In the genomic region with DNA sequence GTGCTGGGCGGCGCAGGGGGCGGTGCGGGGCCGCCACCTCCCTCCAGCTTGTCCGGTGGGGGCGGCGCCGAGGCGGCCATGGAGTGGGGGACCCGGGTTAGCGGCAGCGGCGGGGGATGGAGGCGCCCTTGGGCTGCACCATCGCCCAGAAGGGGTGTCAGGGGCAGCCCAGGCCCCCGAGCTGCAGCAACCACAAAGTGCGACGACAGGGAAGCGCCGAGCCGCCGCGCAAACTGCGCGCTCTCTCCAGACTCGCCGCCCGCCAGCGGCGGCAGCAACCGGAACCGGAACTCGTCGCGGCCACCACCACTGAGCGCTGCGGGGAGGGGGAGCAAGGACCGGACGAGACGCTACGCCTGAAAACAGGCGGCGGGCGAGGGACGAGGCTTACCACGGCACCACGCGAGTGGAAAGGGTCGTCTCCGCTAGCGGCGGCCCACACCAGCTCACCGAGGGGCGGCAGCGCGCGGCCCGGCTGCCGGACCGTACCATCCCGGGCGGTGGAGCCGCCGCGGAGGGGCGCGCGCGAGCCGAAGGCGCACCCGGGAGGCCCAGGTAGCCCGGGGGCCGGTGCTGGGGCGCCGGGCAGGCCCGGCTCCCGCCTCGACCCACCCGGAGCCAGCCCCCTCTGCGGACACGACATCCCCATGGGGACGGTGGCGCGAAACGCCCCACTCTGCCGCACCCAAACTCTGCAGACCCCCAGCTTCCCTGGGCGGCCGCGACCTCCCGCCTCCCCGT, we compare ENCODE assay signal across 8 cellular contexts. TPM values are rescaled to one million over a fixed set of nuclear protein-coding genes. Genes with fewer than 3 reads are reported as not detected.
DNase-seq lines count a peak whose midpoint lies in the region; ATAC-seq and TF ChIP-seq lines count a peak whose summit lies in the region.

A gene with protein sequence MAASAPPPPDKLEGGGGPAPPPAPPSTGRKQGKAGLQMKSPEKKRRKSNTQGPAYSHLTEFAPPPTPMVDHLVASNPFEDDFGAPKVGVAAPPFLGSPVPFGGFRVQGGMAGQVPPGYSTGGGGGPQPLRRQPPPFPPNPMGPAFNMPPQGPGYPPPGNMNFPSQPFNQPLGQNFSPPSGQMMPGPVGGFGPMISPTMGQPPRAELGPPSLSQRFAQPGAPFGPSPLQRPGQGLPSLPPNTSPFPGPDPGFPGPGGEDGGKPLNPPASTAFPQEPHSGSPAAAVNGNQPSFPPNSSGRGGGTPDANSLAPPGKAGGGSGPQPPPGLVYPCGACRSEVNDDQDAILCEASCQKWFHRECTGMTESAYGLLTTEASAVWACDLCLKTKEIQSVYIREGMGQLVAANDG (minus strand): TSS at position 286 of the 741 bp plus-strand sequence. CDS start 206 bp downstream, at position 80.

- peaks cover 13% of the 10 kb centered on the region for H3K4me1 ChIP-seq in colonic mucosa

- intact Hi-C loops in colonic mucosa (cut with DNase I), result no loop called here

- peaks cover 22% of the 10 kb centered on the region for H3K36me3 ChIP-seq in colonic mucosa

- H3K9me3 ChIP-seq in colonic mucosa, result no peaks in the 10 kb centered on the region

- peak within 1 kb of the TSS; percentile 85 to 94 for H3K9ac ChIP-seq in colonic mucosa (ENCODE audit: low read depth in 2 of 2, low read length in 2 of 2)

- TF ChIP-seq CTCF in AG10803 (conservative IDR thresholded peaks at IDR 0.05; ENCODE audit: low read length) (no peak; the same call in 1 of the 2 replicates), colonic mucosa (IDR thresholded peaks at IDR 0.05) (peak; percentile 41)

- ATAC-seq in GM18873 (IDR thresholded peaks at IDR 0.05; ENCODE audit: low FRiP score, unreplicated experiment), result peak; percentile 48
- ATAC-seq in HG03135 (IDR thresholded peaks at IDR 0.05; ENCODE audit: unreplicated experiment), result peak; percentile 65

- H3K4me3 ChIP-seq in AG10803 (ENCODE audit: low read length) (peak within 1 kb of the TSS; percentile 72), colonic mucosa (peak within 1 kb of the TSS; percentile 55)

- DNase-seq in AG10803 (ENCODE audit: low read depth), result peak; percentile 64
- peak; percentile 69 to 78 for DNase-seq in NCI-H446 (lab: John Stamatoyannopoulos, UW)
- peak; percentile 71 to 79 for DNase-seq in activated CD4-positive, alpha-beta T cell treated with anti-CD3 and anti-CD28 coated beads for 4 hours
- peak; percentile 80 for DNase-seq in colonic mucosa
- peak; percentile 94 for DNase-seq in left kidney (ENCODE audit: low read depth, low spot score)
- peak; percentile 70 for DNase-seq in stimulated activated CD4-positive, alpha-beta T cell treated with anti-CD3 and anti-CD28 coated beads, Interleukin-2, amount 100 ng/mL, for 4 hours (ENCODE audit: low read depth)

- H3K27ac ChIP-seq in colonic mucosa, result peak within 1 kb of the TSS; percentile 81

- no peaks in the 10 kb centered on the region for H3K27me3 ChIP-seq in colonic mucosa

RNA-seq across cellular contexts. Expression of the gene that starts here (rescaled TPM):
- total RNA-seq in colonic mucosa, result 10 to 100 TPM; 25.8 to 33.8 TPM

Comparison
In these comparisons a context has a peak if more than half of its experiments do, and no peak if none do; other contexts are left out.
1. Peak in every context shown above with its lines: DNase-seq, ATAC-seq, H3K4me3 ChIP-seq and H3K27ac ChIP-seq.